8 cellular contexts compared by ENCODE assay signal in genomic region chr1:40096977-40097782, GRCh38. TPM values are rescaled to one million over a fixed set of nuclear protein-coding genes. Genes with fewer than 3 reads are reported as not detected.
DNase-seq lines count a peak whose midpoint lies in the region; ATAC-seq and TF ChIP-seq lines count a peak whose summit lies in the region.

TSS of gene PPT1 (minus strand) at chr1:40097252. CDS start at chr1:40097238, 14 bp downstream.

- peaks cover under 1% of the 10 kb centered on the region for H3K9me3 Mint-ChIP-seq in activated naive CD8-positive, alpha-beta T cell treated with anti-CD3 and anti-CD28 coated beads, Interleukin-2, amount 50 U/mL, for 24 hours

- no peaks in the 10 kb centered on the region for H4K20me1 ChIP-seq in DOHH2 (ENCODE audit: control insufficient read depth, insufficient read depth, low read depth, low read length)

- TF ChIP-seq POLR2A in transverse colon (IDR thresholded peaks at IDR 0.05): peak; percentile 19

- peak; percentile 15 for DNase-seq in GOT3 (lab: John Stamatoyannopoulos, UW)
- peak; percentile 54 for DNase-seq in MV-4-11 (lab: John Stamatoyannopoulos, UW)
- peak; percentile 66 for DNase-seq in T follicular helper cell (ENCODE audit: low read depth)
- DNase-seq in activated naive CD8-positive, alpha-beta T cell treated with anti-CD3 and anti-CD28 coated beads, Interleukin-2, amount 50 U/mL, for 24 hours: peak; percentile 84
- peak; percentile 96 for DNase-seq in cardiac septum (ENCODE audit: low spot score)
- DNase-seq in pons (ENCODE audit: low spot score): peak; percentile 73
- peak; percentile 82 for DNase-seq in transverse colon

- H3K27ac Mint-ChIP-seq in activated naive CD8-positive, alpha-beta T cell treated with anti-CD3 and anti-CD28 coated beads, Interleukin-2, amount 50 U/mL, for 24 hours: peak within 1 kb of the TSS; percentile 94

- H3K27me3 Mint-ChIP-seq in activated naive CD8-positive, alpha-beta T cell treated with anti-CD3 and anti-CD28 coated beads, Interleukin-2, amount 50 U/mL, for 24 hours: peaks cover 5% of the 10 kb centered on the region

- no peak for TF ChIP-seq EP300 in transverse colon (IDR thresholded peaks at IDR 0.05; ENCODE audit: low read depth)

- H3K4me3 ChIP-seq in DOHH2 (ENCODE audit: low read length) (peak within 1 kb of the TSS; percentile 90), transverse colon (peak within 1 kb of the TSS; percentile 40 to 76 (median 47))

- H3K27ac ChIP-seq in DOHH2 (ENCODE audit: low read depth, low read length) (no peak within 1 kb of the TSS), transverse colon (peak within 1 kb of the TSS; percentile 48 to 73 (median 59))

- H3K4me1 ChIP-seq in DOHH2 (ENCODE audit: control insufficient read depth, low read length) (peaks cover 23% of the 10 kb centered on the region), transverse colon (peaks cover 0 to 21% (median 6%) of the 10 kb centered on the region in 4 donors)

- H3K9me2 ChIP-seq in DOHH2 (replicated peaks; ENCODE audit: control insufficient read depth, low read length): no peaks in the 10 kb centered on the region

- peaks cover 37% of the 10 kb centered on the region for H3K79me2 ChIP-seq in DOHH2 (ENCODE audit: control insufficient read depth, low read length)

- intact Hi-C loops in cardiac septum (cut with DNase I): no loop called here
- intact Hi-C loops in transverse colon (cut with DNase I; ENCODE audit: low total_unique reads): no loop called here

- peak; percentile 95 for ATAC-seq in activated naive CD8-positive, alpha-beta T cell treated with anti-CD3 and anti-CD28 coated beads, Interleukin-2, amount 50 U/mL, for 24 hours

- H3K36me3 Mint-ChIP-seq in activated naive CD8-positive, alpha-beta T cell treated with anti-CD3 and anti-CD28 coated beads, Interleukin-2, amount 50 U/mL, for 24 hours (ENCODE audit: low read depth): peaks cover 16% of the 10 kb centered on the region

- H3K4me1 Mint-ChIP-seq in activated naive CD8-positive, alpha-beta T cell treated with anti-CD3 and anti-CD28 coated beads, Interleukin-2, amount 50 U/mL, for 24 hours: peaks cover 29% of the 10 kb centered on the region

- H3K36me3 ChIP-seq in DOHH2 (ENCODE audit: control insufficient read depth, low read length) (peaks cover 13% of the 10 kb centered on the region), transverse colon (peaks cover 0 to 1% (median 0%) of the 10 kb centered on the region in 4 donors)

- H3K4me2 ChIP-seq in DOHH2 (ENCODE audit: low read length): peak within 1 kb of the TSS; percentile 79

- peak within 1 kb of the TSS; percentile 98 for H3K4me3 Mint-ChIP-seq in activated naive CD8-positive, alpha-beta T cell treated with anti-CD3 and anti-CD28 coated beads, Interleukin-2, amount 50 U/mL, for 24 hours

- TF ChIP-seq CTCF in DOHH2 (IDR thresholded peaks at IDR 0.05; ENCODE audit: low read depth, low read length, poor library complexity, severe bottlenecking): peak; percentile 31
- TF ChIP-seq CTCF in transverse colon (IDR thresholded peaks at IDR 0.05): no peak

- WGBS in transverse colon (ENCODE audit: low coverage in 1 of 2), 2 donors: 2 to 7% methylated on average over 3 to 48 of the region's 51 CpGs

- H3K9me3 ChIP-seq in DOHH2 (ENCODE audit: control insufficient read depth, insufficient read depth, low read length) (no peaks in the 10 kb centered on the region; the same call in 1 of the 2 replicates), transverse colon (no peaks in the 10 kb centered on the region)

- H3K27me3 ChIP-seq in DOHH2 (ENCODE audit: control insufficient read depth, low read length): peaks cover 4% of the 10 kb centered on the region
- peaks cover 10% of the 10 kb centered on the region for H3K27me3 ChIP-seq in transverse colon

- in situ Hi-C loops in transverse colon (cut with MboI; ENCODE audit: low pct_ligation_motif_present in 1 of 4, low pct_unique_long_range_greater_than_20kb in 1 of 4, low sequenced_read_pairs in 3 of 4): no loop called here

- peaks cover 2% of the 10 kb centered on the region; the same call in 1 of the 2 replicates for H3F3A ChIP-seq in DOHH2 (ENCODE audit: control insufficient read depth, insufficient read depth)

RNA-seq across cellular contexts. Expression of gene PPT1, which starts in this region (rescaled TPM):
- total RNA-seq in cardiac septum (31.1 TPM), transverse colon (10 to 100 TPM in 3 of 4 donors, 1 to 10 TPM in 1; 6.4 to 28.9 (median 18.0) TPM)

Comparison
In these comparisons a context has a peak if more than half of its experiments do, and no peak if none do; other contexts are left out.
1. DNase-seq: peak in every context shown above with its lines; median percentile 96 in cardiac septum; 84 in activated naive CD8-positive, alpha-beta T cell treated with anti-CD3 and anti-CD28 coated beads, Interleukin-2, amount 50 U/mL, for 24 hours; 82 in transverse colon; 73 in pons; 66 in T follicular helper cell; 54 in MV-4-11; 15 in GOT3.